In genomic region chr3:84755860-84756259, GRCh38 we compare ENCODE assay signal across 23 cellular contexts.
"Had no signal": no experiment of that assay in that cellular context is flagged by ENCODE, and none has a peak within 500 bp of the region (broad histone marks: within the 10 kb centered on the region; RNA-seq: fewer than 3 reads in every experiment).

No MANE protein-coding gene starts in this region.

- H3K36me3 ChIP-seq: thyroid gland had no signal

- H3K27me3 ChIP-seq: foreskin keratinocyte, thyroid gland had no signal

- DNase-seq: activated CD4-positive, alpha-beta T cell treated with anti-CD3 and anti-CD28 coated beads, Interleukin-2, amount 10 ng/mL, durations not matched to agents 24 days and 14 days; activated CD8-positive, alpha-beta memory T cell treated with anti-CD3 and anti-CD28 coated beads, Interleukin-2, amount 10 ng/mL, durations not matched to agents 7 days and 5 days; activated CD8-positive, alpha-beta T cell treated with anti-CD3 and anti-CD28 coated beads for 36 hours; activated gamma-delta T cell; activated T-cell treated with anti-CD3 and anti-CD28 coated beads for 4 hours; anterior cingulate cortex; caudate nucleus; dermis blood vessel endothelial cell; effector CD8-positive, alpha-beta T cell; foreskin keratinocyte; naive thymus-derived CD4-positive, alpha-beta T cell; stimulated activated CD4-positive, alpha-beta T cell treated with anti-CD3 and anti-CD28 coated beads, Interleukin-4, amount 100 ng/mL, for 24 hours; stimulated activated naive CD8-positive, alpha-beta T cell treated with anti-CD3 and anti-CD28 coated beads, Interleukin-15, Interleukin-2, amounts not matched to agents 100 U/mL and 50 U/mL, for 24 hours; substantia nigra; thyroid gland had no signal

- H3K4me3 ChIP-seq: lung, thyroid gland had no signal

- H3K27me3 Mint-ChIP-seq: activated CD4-positive, alpha-beta T cell treated with anti-CD3 and anti-CD28 coated beads, Interleukin-2, amount 10 ng/mL, durations not matched to agents 24 days and 14 days; activated CD8-positive, alpha-beta memory T cell treated with anti-CD3 and anti-CD28 coated beads, Interleukin-2, amount 10 ng/mL, durations not matched to agents 7 days and 5 days; activated CD8-positive, alpha-beta T cell treated with anti-CD3 and anti-CD28 coated beads for 36 hours; activated naive CD4-positive, alpha-beta T cell treated with anti-CD3 and anti-CD28 coated beads, Interleukin-2, amount 50 U/mL, for 24 hours; naive thymus-derived CD4-positive, alpha-beta T cell had no signal

- H3K4me1 ChIP-seq: foreskin keratinocyte, thyroid gland had no signal

- H3K27ac Mint-ChIP-seq: activated CD4-positive, alpha-beta T cell treated with anti-CD3 and anti-CD28 coated beads, Interleukin-2, amount 10 ng/mL, durations not matched to agents 24 days and 14 days; activated CD8-positive, alpha-beta memory T cell treated with anti-CD3 and anti-CD28 coated beads, Interleukin-2, amount 10 ng/mL, durations not matched to agents 7 days and 5 days; activated CD8-positive, alpha-beta T cell treated with anti-CD3 and anti-CD28 coated beads for 36 hours; activated naive CD4-positive, alpha-beta T cell treated with anti-CD3 and anti-CD28 coated beads, Interleukin-2, amount 50 U/mL, for 24 hours; activated T-helper 1 cell treated with anti-CD3 and anti-CD28 coated beads, Interleukin-12 subunit alpha, Interleukin-12 subunit beta, Interleukin-2, Interleukin-4 antibody, amounts not matched to agents 30 ng/mL and 10 ng/mL and 1 ng/mL, durations not matched to agents 14 hours and 24 hours and 36 hours; brain; naive thymus-derived CD4-positive, alpha-beta T cell had no signal

- H3K4me1 Mint-ChIP-seq: activated CD4-positive, alpha-beta T cell treated with anti-CD3 and anti-CD28 coated beads, Interleukin-2, amount 10 ng/mL, durations not matched to agents 24 days and 14 days; activated CD8-positive, alpha-beta memory T cell treated with anti-CD3 and anti-CD28 coated beads, Interleukin-2, amount 10 ng/mL, durations not matched to agents 7 days and 5 days; activated naive CD4-positive, alpha-beta T cell treated with anti-CD3 and anti-CD28 coated beads, Interleukin-2, amount 50 U/mL, for 24 hours; brain; naive thymus-derived CD4-positive, alpha-beta T cell; neural crest cell had no signal

- H3K27ac ChIP-seq: foreskin keratinocyte, thyroid gland, VCaP had no signal

- H3K9me3 Mint-ChIP-seq: activated CD4-positive, alpha-beta T cell treated with anti-CD3 and anti-CD28 coated beads, Interleukin-2, amount 10 ng/mL, durations not matched to agents 24 days and 14 days had no signal

- H3K9me3 ChIP-seq: thyroid gland had no signal

- H3K36me3 Mint-ChIP-seq: activated CD8-positive, alpha-beta memory T cell treated with anti-CD3 and anti-CD28 coated beads, Interleukin-2, amount 10 ng/mL, durations not matched to agents 7 days and 5 days; activated naive CD4-positive, alpha-beta T cell treated with anti-CD3 and anti-CD28 coated beads, Interleukin-2, amount 50 U/mL, for 24 hours; brain; naive thymus-derived CD4-positive, alpha-beta T cell had no signal

- H3K4me3 Mint-ChIP-seq: activated CD4-positive, alpha-beta T cell treated with anti-CD3 and anti-CD28 coated beads, Interleukin-2, amount 10 ng/mL, durations not matched to agents 24 days and 14 days; activated CD8-positive, alpha-beta memory T cell treated with anti-CD3 and anti-CD28 coated beads, Interleukin-2, amount 10 ng/mL, durations not matched to agents 7 days and 5 days; activated CD8-positive, alpha-beta T cell treated with anti-CD3 and anti-CD28 coated beads for 36 hours; activated naive CD4-positive, alpha-beta T cell treated with anti-CD3 and anti-CD28 coated beads, Interleukin-2, amount 50 U/mL, for 24 hours; activated T-helper 1 cell treated with anti-CD3 and anti-CD28 coated beads, Interleukin-12 subunit alpha, Interleukin-12 subunit beta, Interleukin-2, Interleukin-4 antibody, amounts not matched to agents 30 ng/mL and 10 ng/mL and 1 ng/mL, durations not matched to agents 14 hours and 24 hours and 36 hours; brain; naive thymus-derived CD4-positive, alpha-beta T cell; neural crest cell had no signal

- ATAC-seq: activated CD4-positive, CD25-positive, alpha-beta regulatory T cell treated with anti-CD3 and anti-CD28 coated beads, Interleukin-2, amount 50 U/mL, for 24 hours; activated CD8-positive, alpha-beta memory T cell treated with anti-CD3 and anti-CD28 coated beads, Interleukin-2, amount 10 ng/mL, durations not matched to agents 7 days and 5 days; activated CD8-positive, alpha-beta T cell treated with anti-CD3 and anti-CD28 coated beads for 36 hours; foreskin keratinocyte; left lobe of liver; naive thymus-derived CD4-positive, alpha-beta T cell; stimulated activated naive CD8-positive, alpha-beta T cell treated with anti-CD3 and anti-CD28 coated beads, Interleukin-15, Interleukin-2, amounts not matched to agents 100 U/mL and 50 U/mL, for 24 hours had no signal
